ENCODE assay signal across 1 cellular context in the genomic region with DNA sequence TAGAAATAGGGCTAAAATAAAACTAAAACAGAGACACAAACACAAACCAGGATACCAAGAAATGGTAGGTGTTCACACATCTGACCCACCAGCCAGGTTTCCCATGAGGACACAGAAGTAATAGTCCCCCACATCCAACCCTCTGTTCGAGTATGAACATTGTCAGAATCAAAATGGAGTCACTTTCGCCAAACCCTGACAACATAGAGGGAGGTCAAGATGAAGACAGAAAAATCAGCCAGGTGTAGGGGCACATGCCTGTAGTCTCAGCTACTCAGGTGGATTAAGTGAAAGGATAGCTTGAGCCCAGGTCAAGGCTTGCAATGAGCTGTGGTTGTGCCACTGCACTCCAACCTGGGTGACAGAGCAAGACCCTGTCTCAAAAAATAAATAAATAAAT.
A peak's percentile ranks its signal among the peaks of the same experiment; 100 is the strongest.
TF ChIP-seq lines count a peak whose summit lies in the region.

No MANE protein-coding gene starts in this region.

TF ChIP-seq in K562, 482 proteins besides CTCF, POLR2A, EP300 and RAD21 (continued from another document):
- TF ChIP-seq, protein P1, sequence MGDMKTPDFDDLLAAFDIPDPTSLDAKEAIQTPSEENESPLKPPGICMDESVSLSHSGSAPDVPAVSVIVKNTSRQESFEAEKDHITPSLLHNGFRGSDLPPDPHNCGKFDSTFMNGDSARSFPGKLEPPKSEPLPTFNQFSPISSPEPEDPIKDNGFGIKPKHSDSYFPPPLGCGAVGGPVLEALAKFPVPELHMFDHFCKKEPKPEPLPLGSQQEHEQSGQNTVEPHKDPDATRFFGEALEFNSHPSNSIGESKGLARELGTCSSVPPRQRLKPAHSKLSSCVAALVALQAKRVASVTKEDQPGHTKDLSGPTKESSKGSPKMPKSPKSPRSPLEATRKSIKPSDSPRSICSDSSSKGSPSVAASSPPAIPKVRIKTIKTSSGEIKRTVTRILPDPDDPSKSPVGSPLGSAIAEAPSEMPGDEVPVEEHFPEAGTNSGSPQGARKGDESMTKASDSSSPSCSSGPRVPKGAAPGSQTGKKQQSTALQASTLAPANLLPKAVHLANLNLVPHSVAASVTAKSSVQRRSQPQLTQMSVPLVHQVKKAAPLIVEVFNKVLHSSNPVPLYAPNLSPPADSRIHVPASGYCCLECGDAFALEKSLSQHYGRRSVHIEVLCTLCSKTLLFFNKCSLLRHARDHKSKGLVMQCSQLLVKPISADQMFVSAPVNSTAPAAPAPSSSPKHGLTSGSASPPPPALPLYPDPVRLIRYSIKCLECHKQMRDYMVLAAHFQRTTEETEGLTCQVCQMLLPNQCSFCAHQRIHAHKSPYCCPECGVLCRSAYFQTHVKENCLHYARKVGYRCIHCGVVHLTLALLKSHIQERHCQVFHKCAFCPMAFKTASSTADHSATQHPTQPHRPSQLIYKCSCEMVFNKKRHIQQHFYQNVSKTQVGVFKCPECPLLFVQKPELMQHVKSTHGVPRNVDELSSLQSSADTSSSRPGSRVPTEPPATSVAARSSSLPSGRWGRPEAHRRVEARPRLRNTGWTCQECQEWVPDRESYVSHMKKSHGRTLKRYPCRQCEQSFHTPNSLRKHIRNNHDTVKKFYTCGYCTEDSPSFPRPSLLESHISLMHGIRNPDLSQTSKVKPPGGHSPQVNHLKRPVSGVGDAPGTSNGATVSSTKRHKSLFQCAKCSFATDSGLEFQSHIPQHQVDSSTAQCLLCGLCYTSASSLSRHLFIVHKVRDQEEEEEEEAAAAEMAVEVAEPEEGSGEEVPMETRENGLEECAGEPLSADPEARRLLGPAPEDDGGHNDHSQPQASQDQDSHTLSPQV (IDR thresholded peaks at IDR 0.05), result peak; percentile 97
- peak; percentile 39; the same call in 1 of the 2 replicates for TF ChIP-seq CXXC5 (CRISPR knock-in tag; IDR thresholded peaks at IDR 0.05)
- TF ChIP-seq, protein P2, sequence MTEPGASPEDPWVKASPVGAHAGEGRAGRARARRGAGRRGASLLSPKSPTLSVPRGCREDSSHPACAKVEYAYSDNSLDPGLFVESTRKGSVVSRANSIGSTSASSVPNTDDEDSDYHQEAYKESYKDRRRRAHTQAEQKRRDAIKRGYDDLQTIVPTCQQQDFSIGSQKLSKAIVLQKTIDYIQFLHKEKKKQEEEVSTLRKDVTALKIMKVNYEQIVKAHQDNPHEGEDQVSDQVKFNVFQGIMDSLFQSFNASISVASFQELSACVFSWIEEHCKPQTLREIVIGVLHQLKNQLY (CRISPR knock-in tag; conservative IDR thresholded peaks at IDR 0.05), result no peak
- TF ChIP-seq, protein P3, sequence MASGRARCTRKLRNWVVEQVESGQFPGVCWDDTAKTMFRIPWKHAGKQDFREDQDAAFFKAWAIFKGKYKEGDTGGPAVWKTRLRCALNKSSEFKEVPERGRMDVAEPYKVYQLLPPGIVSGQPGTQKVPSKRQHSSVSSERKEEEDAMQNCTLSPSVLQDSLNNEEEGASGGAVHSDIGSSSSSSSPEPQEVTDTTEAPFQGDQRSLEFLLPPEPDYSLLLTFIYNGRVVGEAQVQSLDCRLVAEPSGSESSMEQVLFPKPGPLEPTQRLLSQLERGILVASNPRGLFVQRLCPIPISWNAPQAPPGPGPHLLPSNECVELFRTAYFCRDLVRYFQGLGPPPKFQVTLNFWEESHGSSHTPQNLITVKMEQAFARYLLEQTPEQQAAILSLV (tag; IDR thresholded peaks at IDR 0.05), result peak; percentile 79
TF ChIP-seq in K562: peak in this region for 21.
